1 cellular context compared by ENCODE assay signal in genomic region chr7:116807011-116807560, GRCh38.
TF ChIP-seq lines count a peak whose summit lies in the region.

No MANE protein-coding gene starts in this region.

TF ChIP-seq in HepG2, 621 proteins besides CTCF, POLR2A, EP300 and RAD21:
- TF ChIP-seq ZNF678 (CRISPR knock-in tag; IDR thresholded peaks at IDR 0.05) (no peak), ZNF121 (CRISPR knock-in tag; IDR thresholded peaks at IDR 0.05) (0 out of 2 replicates have a peak, but pooled peaks have one; percentile 13), ZNF770 (CRISPR knock-in tag; IDR thresholded peaks at IDR 0.05) (peak; percentile 59)
